In genomic region chr15:88482263-88482662, GRCh38 we compare ENCODE assay signal across 26 cellular contexts.
"Had no signal": no experiment of that assay in that cellular context is flagged by ENCODE, and none has a peak within 500 bp of the region (broad histone marks: within the 10 kb centered on the region; RNA-seq: fewer than 3 reads in every experiment).

No MANE protein-coding gene starts in this region.

- H3K9me3 Mint-ChIP-seq: mesothelial cell of epicardium; naive B cell; natural killer cell; nephron progenitor cell; neural progenitor cell; stimulated activated naive B cell treated with anti-CD40 and anti-IgM and Interleukin-4, amounts not matched to agents 10 μg/mL and 1 μg/mL and 100 μg/mL, for 72 hours had no signal

- H3K4me3 Mint-ChIP-seq: mesothelial cell of epicardium; naive B cell; natural killer cell; nephron progenitor cell; neural progenitor cell; stimulated activated naive B cell treated with anti-CD40 and anti-IgM and Interleukin-4, amounts not matched to agents 10 μg/mL and 1 μg/mL and 100 μg/mL, for 72 hours had no signal

- H3K4me3 ChIP-seq: left ventricle myocardium inferior, lung, neural progenitor cell, psoas muscle, right lobe of liver, smooth muscle cell, stomach, testis, thyroid gland, transverse colon, upper lobe of left lung, vagina had no signal

- H2AFZ ChIP-seq: neural progenitor cell, parathyroid adenoma had no signal

- DNase-seq: islet precursor cell; left ventricle myocardium inferior; mesendoderm; naive B cell; natural killer cell; nephron progenitor cell; occipital lobe; psoas muscle; right lobe of liver; stimulated activated CD4-positive, alpha-beta T cell treated with anti-CD3 and anti-CD28 coated beads, Interleukin-1b, Interleukin-23, amount 100 ng/mL, for 48 hours; stimulated activated CD4-positive, alpha-beta T cell treated with anti-CD3 and anti-CD28 coated beads, Interleukin-2, amount 100 ng/mL, for 48 hours; stimulated activated CD4-positive, alpha-beta T cell treated with anti-CD3 and anti-CD28 coated beads, Interleukin-4, amount 100 ng/mL, for 4 hours; stimulated activated naive B cell treated with anti-CD40 and anti-IgM and Interleukin-4, amounts not matched to agents 10 μg/mL and 1 μg/mL and 100 μg/mL, for 72 hours; stimulated activated naive CD8-positive, alpha-beta T cell treated with anti-CD3 and anti-CD28 coated beads, Interleukin-15, Interleukin-2, amounts not matched to agents 100 U/mL and 50 U/mL, for 24 hours; stomach; testis; thyroid gland; transverse colon; upper lobe of left lung had no signal

- H3K27me3 Mint-ChIP-seq: naive B cell; stimulated activated naive B cell treated with anti-CD40 and anti-IgM and Interleukin-4, amounts not matched to agents 10 μg/mL and 1 μg/mL and 100 μg/mL, for 72 hours had no signal

- H3K27ac Mint-ChIP-seq: mesothelial cell of epicardium; naive B cell; natural killer cell; nephron progenitor cell; neural progenitor cell; stimulated activated naive B cell treated with anti-CD40 and anti-IgM and Interleukin-4, amounts not matched to agents 10 μg/mL and 1 μg/mL and 100 μg/mL, for 72 hours had no signal

- H3K9me3 ChIP-seq: left ventricle myocardium inferior, neutrophil, psoas muscle, right lobe of liver, stomach, testis, thyroid gland, transverse colon, upper lobe of left lung, vagina had no signal

- H3K79me2 ChIP-seq: parathyroid adenoma had no signal

- H3K4me1 ChIP-seq: parathyroid adenoma, right lobe of liver, testis, thyroid gland, transverse colon, upper lobe of left lung, vagina had no signal

- H3K27me3 ChIP-seq: neutrophil, right lobe of liver, stomach, testis, thyroid gland, transverse colon, upper lobe of left lung, vagina had no signal

- ATAC-seq: natural killer cell; psoas muscle; right lobe of liver; stimulated activated naive B cell treated with anti-CD40 and anti-IgM and Interleukin-4, amounts not matched to agents 10 μg/mL and 1 μg/mL and 100 μg/mL, for 72 hours; stimulated activated naive CD8-positive, alpha-beta T cell treated with anti-CD3 and anti-CD28 coated beads, Interleukin-15, Interleukin-2, amounts not matched to agents 100 U/mL and 50 U/mL, for 24 hours had no signal

- H3K36me3 Mint-ChIP-seq: natural killer cell had no signal

- H3K4me2 ChIP-seq: neural progenitor cell, smooth muscle cell had no signal

- H3K36me3 ChIP-seq: neural progenitor cell, transverse colon had no signal

- H3K27ac ChIP-seq: left ventricle myocardium inferior, neural progenitor cell, neutrophil, parathyroid adenoma, psoas muscle, right lobe of liver, stomach, testis, thyroid gland, transverse colon, upper lobe of left lung, vagina had no signal

- H3K9ac ChIP-seq: neural progenitor cell, parathyroid adenoma had no signal
